16 cellular contexts compared by ENCODE assay signal in genomic region chr14:103071544-103072251, GRCh38. TPM values are rescaled to one million over a fixed set of nuclear protein-coding genes. Genes with fewer than 3 reads are reported as not detected.
DNase-seq lines count a peak whose midpoint lies in the region; TF ChIP-seq lines count a peak whose summit lies in the region.
"Had no signal": no experiment of that assay in that cellular context is flagged by ENCODE, and none has a peak within 500 bp of the region (broad histone marks: within the 10 kb centered on the region; RNA-seq: fewer than 3 reads in every experiment).

No MANE protein-coding gene starts in this region.

- WGBS in spleen, 5 donors = 72 to 82% (median 78%) methylated on average over 19 to 32 of the region's 32 CpGs
- WGBS in thyroid gland, 2 donors = 82 to 83% methylated on average over 27 to 29 of the region's 32 CpGs

- H3K4me1 ChIP-seq in spleen = peaks cover 7 to 61% (median 42%) of the 10 kb centered on the region in 6 donors
- peaks cover 16 to 45% of the 10 kb centered on the region in 2 donors for H3K4me1 ChIP-seq in thyroid gland

- DNase-seq in HK-2 (ENCODE audit: unreplicated experiment) (peak; percentile 43), RWPE1 (ENCODE audit: low spot score) (peak; percentile 45), kidney tubule cell (ENCODE audit: low spot score) (peak; percentile 83), spleen (peak; percentile 66), thyroid gland (no peak), cerebellum (ENCODE audit: low spot score) (no peak), DMS79 (lab: John Stamatoyannopoulos, UW) (no peak)
- DNase-seq: activated CD4-positive, alpha-beta memory T cell treated with anti-CD3 and anti-CD28 coated beads for 36 hours; CD4-positive, CD25-positive, alpha-beta regulatory T cell; foreskin keratinocyte; tibial artery had no signal

- H3K36me3 ChIP-seq in spleen = no peaks in the 10 kb centered on the region
- H3K36me3 ChIP-seq in thyroid gland = no peaks in the 10 kb centered on the region
- H3K36me3 ChIP-seq: SJSA1, tibial artery had no signal

- H3K9me3 ChIP-seq in spleen (no peaks in the 10 kb centered on the region), thyroid gland (no peaks in the 10 kb centered on the region)
- H3K9me3 ChIP-seq: SJSA1, tibial artery had no signal

- no peak for TF ChIP-seq POLR2A in spleen (IDR thresholded peaks at IDR 0.05)
- TF ChIP-seq POLR2A in thyroid gland (IDR thresholded peaks at IDR 0.05) = no peak

- H3K27ac ChIP-seq in RWPE1 (peak overlapping the region; percentile 99), spleen (peak overlapping the region in 5 of 8 donors; percentile 24 to 61 (median 44)), thyroid gland (no peak overlapping the region)
- H3K27ac ChIP-seq: foreskin keratinocyte, parathyroid adenoma, SJSA1, tibial artery had no signal

- CTCF ChIA-PET in RWPE1 (lab: Yijun Ruan, JAX) = interaction anchor here (0.6 to 0.7 kb wide), 3 partner anchors 28 to 472 kb away, joined by 3 to 4 read pairs (median 3); no protein-coding TSS in a partner anchor

- no peak for TF ChIP-seq CTCF in RWPE1 (conservative IDR thresholded peaks at IDR 0.05; ENCODE audit: low read depth)
- TF ChIP-seq CTCF in spleen (IDR thresholded peaks at IDR 0.05 in 8 of 11, conservative IDR thresholded peaks at IDR 0.05 in 3 of 11) = no peak
- no peak for TF ChIP-seq CTCF in thyroid gland (IDR thresholded peaks at IDR 0.05)

- POLR2A ChIA-PET in RWPE1 (lab: Yijun Ruan, JAX; ENCODE audit: low non-redundant PET) = interaction anchor here (0.6 kb wide), 1 partner anchor 57 kb away, joined by 3 read pairs; no protein-coding TSS in a partner anchor

- H3K27me3 ChIP-seq in spleen (replicated peaks in 1 of 7) = peaks cover 0 to 40% (median 0%) of the 10 kb centered on the region in 7 donors
- no peaks in the 10 kb centered on the region for H3K27me3 ChIP-seq in thyroid gland
- H3K27me3 ChIP-seq: SJSA1 had no signal

- intact Hi-C loops in spleen (cut with DNase I; ENCODE audit: low total_unique reads) = loop anchor here (10.0 kb wide), 1 partner anchor 223 kb away; no protein-coding TSS in a partner anchor
- intact Hi-C loops in thyroid gland (cut with DNase I) = loop anchor here (10.0 kb wide), 1 partner anchor 223 kb away; no protein-coding TSS in a partner anchor

- no peak overlapping the region for H3K4me3 ChIP-seq in spleen
- H3K4me3 ChIP-seq in thyroid gland (replicated peaks in 1 of 3) = no peak overlapping the region
- H3K4me3 ChIP-seq: SJSA1, tibial artery had no signal

RNA-seq across cellular contexts. Expression of gene LBHD2, which starts 12.3 kb away (rescaled TPM):
- total RNA-seq in spleen (not detected), thyroid gland (not detected), cerebellum (not detected)
- polyA plus RNA-seq in spleen = under 1 TPM in 2 of 3 donors, not detected in 1; 0.52 to 0.55 TPM
- total RNA-seq: activated CD4-positive, alpha-beta memory T cell treated with anti-CD3 and anti-CD28 coated beads for 36 hours; activated T-helper 17 cell treated with anti-CD3 and anti-CD28 coated beads, Interleukin-2, amount 50 U/mL, for 72 hours; astrocyte; CD4-positive, CD25-positive, alpha-beta regulatory T cell; foreskin keratinocyte; G401 had no signal
- polyA plus RNA-seq: CD4-positive, CD25-positive, alpha-beta regulatory T cell; foreskin keratinocyte had no signal

RNA-seq across cellular contexts. Expression of gene CDC42BPB, which starts 14.3 kb away (rescaled TPM):
- 10 to 100 TPM; 40.2 to 94.5 (median 79.6) TPM for total RNA-seq in spleen
- polyA plus RNA-seq in spleen = 10 to 100 TPM in 2 of 3 donors, 1 to 10 TPM in 1; 6.4 to 22.6 (median 10.1) TPM
- 100 to 1,000 TPM in 2 of 4 donors, 10 to 100 TPM in 2; 90.7 to 153 (median 101) TPM for total RNA-seq in thyroid gland
- 102 TPM for total RNA-seq in cerebellum

RNA-seq across cellular contexts. Expression of gene EXOC3L4, which starts 22.8 kb away (rescaled TPM):
- total RNA-seq in spleen = 10 to 100 TPM in 4 of 7 donors, 1 to 10 TPM in 3; 2.0 to 30.0 (median 10.5) TPM
- polyA plus RNA-seq in spleen = 10 to 100 TPM; 18.5 to 39.2 (median 25.4) TPM
- total RNA-seq in thyroid gland = under 1 TPM in 2 of 4 donors, not detected in 2; 0.44 to 0.78 TPM
- total RNA-seq in cerebellum = 0.36 TPM
- total RNA-seq: activated CD4-positive, alpha-beta memory T cell treated with anti-CD3 and anti-CD28 coated beads for 36 hours; activated T-helper 17 cell treated with anti-CD3 and anti-CD28 coated beads, Interleukin-2, amount 50 U/mL, for 72 hours; astrocyte; CD4-positive, CD25-positive, alpha-beta regulatory T cell; foreskin keratinocyte had no signal
- polyA plus RNA-seq: CD4-positive, CD25-positive, alpha-beta regulatory T cell; foreskin keratinocyte had no signal

RNA-seq across cellular contexts. Expression of gene TNFAIP2, which starts 51.6 kb away (rescaled TPM):
- 100 to 1,000 TPM; 147 to 297 (median 261) TPM for total RNA-seq in spleen
- polyA plus RNA-seq in spleen = 100 to 1,000 TPM in 2 of 3 donors, 10 to 100 TPM in 1; 90.2 to 410 (median 391) TPM
- 10 to 100 TPM; 28.6 to 37.2 (median 31.2) TPM for total RNA-seq in thyroid gland
- 8.6 TPM for total RNA-seq in cerebellum
- polyA plus RNA-seq: CD4-positive, CD25-positive, alpha-beta regulatory T cell had no signal

Comparison
In these comparisons a context has a peak if more than half of its experiments do, and no peak if none do; other contexts are left out.
1. DNase-seq: peak in HK-2 (single experiment), RWPE1 (single experiment), kidney tubule cell (single experiment) and spleen (single experiment); none in thyroid gland (0 of 2), cerebellum (single experiment) and DMS79 (single experiment).
2. H3K27ac ChIP-seq: peak in RWPE1 (single experiment) and spleen (5 of 8); none in thyroid gland (0 of 3).